In genomic region chr12:25189656-25190055, GRCh38 we compare ENCODE assay signal across 1 cellular context.
TF ChIP-seq lines count a peak whose summit lies in the region.

No MANE protein-coding gene starts in this region.

TF ChIP-seq in SK-N-SH treated with all-trans-retinoic acid at 6 μM for 48 hours, 23 proteins besides CTCF, POLR2A, EP300 and RAD21 (continued from another document):
- no peak for TF ChIP-seq POU6F1 (CRISPR knock-in tag; IDR thresholded peaks at IDR 0.05; ENCODE audit: borderline replicate concordance, low read depth)
- TF ChIP-seq ZFP3 (CRISPR knock-in tag; IDR thresholded peaks at IDR 0.05) = no peak
- TF ChIP-seq ZNF565 (CRISPR knock-in tag; conservative IDR thresholded peaks at IDR 0.05; ENCODE audit: low read depth) = no peak
- TF ChIP-seq PPARA (CRISPR knock-in tag; IDR thresholded peaks at IDR 0.05; ENCODE audit: borderline replicate concordance) = no peak
- no peak for TF ChIP-seq PATZ1 (CRISPR knock-in tag; IDR thresholded peaks at IDR 0.05; ENCODE audit: borderline replicate concordance)
